Comparison of ENCODE assay signal across 8 cellular contexts in the genomic region with DNA sequence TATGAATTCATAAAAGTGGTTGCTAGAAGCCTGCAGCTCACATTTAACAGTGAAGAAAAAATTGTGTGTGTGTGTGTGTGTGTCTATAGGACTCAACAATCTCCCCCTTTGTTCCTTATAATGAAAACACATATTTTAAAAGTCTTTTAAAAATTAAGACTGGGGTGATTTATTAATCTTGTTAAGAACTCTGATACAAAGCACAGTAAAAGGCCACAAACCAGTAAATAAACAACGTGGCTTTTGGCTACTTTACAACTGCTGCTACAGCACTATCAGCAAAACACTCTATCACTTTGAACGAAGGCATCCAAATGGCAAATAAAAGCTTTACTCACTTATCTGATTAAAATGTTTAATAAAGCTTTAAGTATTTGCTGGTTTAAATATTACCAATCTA. TPM values are rescaled to one million over a fixed set of nuclear protein-coding genes. Genes with fewer than 3 reads are reported as not detected.
DNase-seq lines count a peak whose midpoint lies in the region; ATAC-seq and TF ChIP-seq lines count a peak whose summit lies in the region.

No MANE protein-coding gene starts in this region.

- H3K9me3 Mint-ChIP-seq in activated CD4-positive, alpha-beta T cell treated with anti-CD3 and anti-CD28 coated beads, Interleukin-2, amount 10 ng/mL, durations not matched to agents 7 days and 5 days: no peaks in the 10 kb centered on the region
- no peaks in the 10 kb centered on the region for H3K9me3 Mint-ChIP-seq in activated naive CD8-positive, alpha-beta T cell (ENCODE audit: low read depth)

- peak overlapping the region; percentile 98 for H3K27ac Mint-ChIP-seq in activated CD4-positive, alpha-beta T cell treated with anti-CD3 and anti-CD28 coated beads, Interleukin-2, amount 10 ng/mL, durations not matched to agents 7 days and 5 days
- peak overlapping the region; percentile 96 for H3K27ac Mint-ChIP-seq in activated naive CD8-positive, alpha-beta T cell

- no peaks in the 10 kb centered on the region for H3K27me3 ChIP-seq in liver (ENCODE audit: control insufficient read depth in 4 of 4, insufficient read depth in 4 of 4, low read length in 3 of 4)
- H3K27me3 ChIP-seq in thyroid gland: no peaks in the 10 kb centered on the region

- TF ChIP-seq POLR2A in thyroid gland (IDR thresholded peaks at IDR 0.05): no peak

- ATAC-seq in HG02623 (IDR thresholded peaks at IDR 0.05; ENCODE audit: unreplicated experiment): no peak

- peaks cover 28% of the 10 kb centered on the region for H3K4me1 Mint-ChIP-seq in activated CD4-positive, alpha-beta T cell treated with anti-CD3 and anti-CD28 coated beads, Interleukin-2, amount 10 ng/mL, durations not matched to agents 7 days and 5 days
- H3K4me1 Mint-ChIP-seq in activated naive CD8-positive, alpha-beta T cell (ENCODE audit: low read depth): peaks cover 28% of the 10 kb centered on the region

- intact Hi-C loops in thyroid gland (cut with DNase I): loop anchor here (5.0 kb wide), 1 partner anchor 255 kb away; no protein-coding TSS in a partner anchor

- DNase-seq in activated CD4-positive, alpha-beta T cell treated with anti-CD3 and anti-CD28 coated beads, Interleukin-2, amount 10 ng/mL, durations not matched to agents 7 days and 5 days: no peak
- DNase-seq in activated CD4-positive, alpha-beta T cell treated with anti-CD3 and anti-CD28 coated beads, Interleukin-2, amount 50 U/mL, for 4 hours: no peak
- DNase-seq in thyroid gland: no peak
- DNase-seq in NCI-H446 (lab: John Stamatoyannopoulos, UW): no peak
- DNase-seq in NCI-H345 treated with DMSO at 0.1 percent for 48 hours (lab: John Stamatoyannopoulos, UW; ENCODE audit: unreplicated experiment): no peak

- WGBS in liver: 10% methylated on average over 2 of the region's 2 CpGs
- WGBS in thyroid gland, 2 donors: 34 to 46% methylated on average over 2 of the region's 2 CpGs

- H3K9me3 ChIP-seq in liver (ENCODE audit: control insufficient read depth in 4 of 4, low read length in 3 of 4) (no peaks in the 10 kb centered on the region), thyroid gland (no peaks in the 10 kb centered on the region)

- TF ChIP-seq RAD21 in liver (IDR thresholded peaks at IDR 0.05): no peak

- H3K4me3 ChIP-seq in liver (ENCODE audit: low read depth in 1 of 3, low read length in 3 of 3): peak overlapping the region in 2 of 3 donors; percentile 72 to 73
- H3K4me3 ChIP-seq in thyroid gland (replicated peaks in 1 of 3): no peak overlapping the region

- H3K27ac ChIP-seq in liver (ENCODE audit: low read depth in 1 of 2, low read length in 2 of 2): peak overlapping the region; percentile 90
- peak overlapping the region; percentile 63 to 85 (median 82) for H3K27ac ChIP-seq in thyroid gland

- TF ChIP-seq CTCF in liver (IDR thresholded peaks at IDR 0.05; ENCODE audit: low read depth, low read length, missing input control) (no peak), thyroid gland (IDR thresholded peaks at IDR 0.05) (no peak)

- POLR2A ChIA-PET in activated CD4-positive, alpha-beta T cell treated with anti-CD3 and anti-CD28 coated beads, Interleukin-2, amount 10 ng/mL, durations not matched to agents 7 days and 5 days (lab: Charles Lee): no interaction called here

- CTCF ChIA-PET in activated CD4-positive, alpha-beta T cell treated with anti-CD3 and anti-CD28 coated beads, Interleukin-2, amount 10 ng/mL, durations not matched to agents 7 days and 5 days (lab: Charles Lee): interaction anchor here (0.6 to 2.1 kb wide), 8 partner anchors 10 to 265 kb away, joined by 3 to 18 read pairs (median 5); partner anchors contain the start of gene NEMF

- H3K4me1 ChIP-seq in liver (ENCODE audit: control insufficient read depth in 4 of 4, insufficient read depth in 4 of 4, low read length in 3 of 4) (peaks cover 2 to 16% (median 12%) of the 10 kb centered on the region in 4 donors), thyroid gland (peaks cover 9 to 23% of the 10 kb centered on the region in 2 donors)

- H3K9ac ChIP-seq in liver (ENCODE audit: low read depth in 1 of 2, low read length in 2 of 2): peak overlapping the region; percentile 65 to 98

- H3K36me3 ChIP-seq in liver (ENCODE audit: control insufficient read depth in 4 of 4, insufficient read depth in 3 of 4, low read depth in 1 of 4, low read length in 3 of 4) (peaks cover 0 to 18% (median 4%) of the 10 kb centered on the region in 4 donors), thyroid gland (peaks cover 4 to 17% of the 10 kb centered on the region in 2 donors)

- peak overlapping the region; percentile 95 for H3K4me3 Mint-ChIP-seq in activated CD4-positive, alpha-beta T cell treated with anti-CD3 and anti-CD28 coated beads, Interleukin-2, amount 10 ng/mL, durations not matched to agents 7 days and 5 days
- peak overlapping the region; percentile 92 for H3K4me3 Mint-ChIP-seq in activated naive CD8-positive, alpha-beta T cell

- peaks cover 29% of the 10 kb centered on the region for H3K36me3 Mint-ChIP-seq in activated CD4-positive, alpha-beta T cell treated with anti-CD3 and anti-CD28 coated beads, Interleukin-2, amount 10 ng/mL, durations not matched to agents 7 days and 5 days (ENCODE audit: low read depth)
- peaks cover 8% of the 10 kb centered on the region for H3K36me3 Mint-ChIP-seq in activated naive CD8-positive, alpha-beta T cell

- H3K27me3 Mint-ChIP-seq in activated CD4-positive, alpha-beta T cell treated with anti-CD3 and anti-CD28 coated beads, Interleukin-2, amount 10 ng/mL, durations not matched to agents 7 days and 5 days: no peaks in the 10 kb centered on the region
- no peaks in the 10 kb centered on the region for H3K27me3 Mint-ChIP-seq in activated naive CD8-positive, alpha-beta T cell

TF ChIP-seq in liver, 16 proteins besides CTCF, POLR2A, EP300 and RAD21:
- TF ChIP-seq TAF1 (conservative IDR thresholded peaks at IDR 0.05) (no peak), JUND (IDR thresholded peaks at IDR 0.05) (no peak)

RNA-seq across cellular contexts. Expression of gene VCPKMT, which starts 0.6 kb away (rescaled TPM):
- total RNA-seq in activated CD4-positive, alpha-beta T cell treated with anti-CD3 and anti-CD28 coated beads, Interleukin-2, amount 10 ng/mL, durations not matched to agents 7 days and 5 days: 10 to 100 TPM in 1 of 2 experiments, 1 to 10 TPM in 1; 9.8 to 11.3 TPM
- total RNA-seq in liver (1 to 10 TPM; 2.6 to 5.0 TPM), thyroid gland (10 to 100 TPM in 3 of 4 donors, 1 to 10 TPM in 1; 4.5 to 16.0 (median 12.3) TPM)
- 1 to 10 TPM; 2.8 to 3.0 TPM for polyA plus RNA-seq in liver

Comparison
In these comparisons a context has a peak if more than half of its experiments do, and no peak if none do; other contexts are left out.
1. H3K4me3 ChIP-seq: peak in liver (2 of 3); none in thyroid gland (0 of 3).